In genomic region chr17:63901971-63902370, GRCh38 we compare ENCODE assay signal across 15 cellular contexts. TPM values are rescaled to one million over a fixed set of nuclear protein-coding genes. Genes with fewer than 3 reads are reported as not detected.
DNase-seq lines count a peak whose midpoint lies in the region; TF ChIP-seq lines count a peak whose summit lies in the region.
"Not testable (repeated sequence)": the region's sequence is repeated elsewhere in the genome, so short reads cannot be mapped to it uniquely, and the experiment has no call there.
"Had no signal": no experiment of that assay in that cellular context is flagged by ENCODE, and none has a peak within 500 bp of the region (broad histone marks: within the 10 kb centered on the region; RNA-seq: fewer than 3 reads in every experiment).

No MANE protein-coding gene starts in this region.

- 0 out of 2 replicates have a peak overlapping the region, but pooled peaks have one; percentile 2 for H3K27ac ChIP-seq in WERI-Rb-1
- H3K27ac ChIP-seq in testis: not testable (repeated sequence)

- TF ChIP-seq POLR2A in testis (IDR thresholded peaks at IDR 0.05): not testable (repeated sequence)

- not testable (repeated sequence) for H3K4me3 ChIP-seq in WERI-Rb-1 (ENCODE audit: low read depth, low read length); testis

- 48 to 84% methylated on average over 2 of the region's 2 CpGs for WGBS in testis, 2 donors

- H3K4me1 ChIP-seq in testis: not testable (repeated sequence)

- DNase-seq in DMS 273 (lab: John Stamatoyannopoulos, UW; ENCODE audit: unreplicated experiment) (peak; percentile 94), NCI-H1694 treated with DMSO at 0.1 percent for 48 hours (lab: John Stamatoyannopoulos, UW) (peak; percentile 34), NCI-H524 (lab: John Stamatoyannopoulos, UW) (peak; percentile 92 to 98), NCI-H82 (lab: John Stamatoyannopoulos, UW) (peak; percentile 96), WERI-Rb-1 (peak; percentile 90), left kidney (ENCODE audit: low read depth, low spot score) (peak; percentile 23), testis (peak; percentile 34)

- intact Hi-C loops in testis (cut with DNase I; ENCODE audit: low total_unique reads): not testable (repeated sequence)

- H3K27me3 ChIP-seq in WERI-Rb-1 (ENCODE audit: insufficient read depth, low read depth, severe bottlenecking); testis: not testable (repeated sequence)

- TF ChIP-seq CTCF in WERI-Rb-1 (IDR thresholded peaks at IDR 0.05; ENCODE audit: low read depth, low read length); testis (IDR thresholded peaks at IDR 0.05): not testable (repeated sequence)

- H3K36me3 ChIP-seq in WERI-Rb-1; testis (ENCODE audit: low read depth, missing control alignments): not testable (repeated sequence)

- not testable (repeated sequence) for H3K9me3 ChIP-seq in WERI-Rb-1 (ENCODE audit: severe bottlenecking); testis

RNA-seq across cellular contexts. Expression of gene CSH1, which starts 5.6 kb away (rescaled TPM):
- 1 to 10 TPM in 1 of 2 donors, under 1 TPM in 1; 0.71 to 1.2 TPM for total RNA-seq in testis
- polyA plus RNA-seq in testis (ENCODE audit: insufficient read depth, low read depth, low replicate concordance): not detected
- total RNA-seq: CD4-positive, alpha-beta T cell; CD8-positive, alpha-beta memory T cell; GM12878; GM23248; H1; H7 had no signal
- polyA plus RNA-seq: A549; CD14-positive monocyte; CD8-positive, alpha-beta memory T cell; GM12878; GM23248 had no signal

RNA-seq across cellular contexts. Expression of gene CSHL1, which starts 9.1 kb away (rescaled TPM):
- not detected for total RNA-seq in testis
- not detected for polyA plus RNA-seq in testis (ENCODE audit: insufficient read depth, low read depth, low replicate concordance)
- total RNA-seq: CD4-positive, alpha-beta T cell; CD8-positive, alpha-beta memory T cell; GM12878; GM23248; H1; H7 had no signal
- polyA plus RNA-seq: A549; CD14-positive monocyte; CD8-positive, alpha-beta memory T cell; GM12878; GM23248; H1 had no signal

RNA-seq across cellular contexts. Expression of gene GH1, which starts 16.7 kb away (rescaled TPM):
- under 1 TPM in 1 of 2 donors, not detected in 1; 0.43 TPM for total RNA-seq in testis
- polyA plus RNA-seq in testis (ENCODE audit: insufficient read depth, low read depth, low replicate concordance): not detected
- total RNA-seq: CD4-positive, alpha-beta T cell; CD8-positive, alpha-beta memory T cell; GM12878; GM23248; H1; H7 had no signal
- polyA plus RNA-seq: A549; CD14-positive monocyte; CD8-positive, alpha-beta memory T cell; GM23248 had no signal

RNA-seq across cellular contexts. Expression of gene GH2, which starts 20.2 kb away (rescaled TPM):
- total RNA-seq in testis: under 1 TPM in 1 of 2 donors, not detected in 1; 0.62 TPM
- polyA plus RNA-seq in testis (ENCODE audit: insufficient read depth, low read depth, low replicate concordance): not detected
- total RNA-seq: CD4-positive, alpha-beta T cell; CD8-positive, alpha-beta memory T cell; GM12878; GM23248; H7 had no signal
- polyA plus RNA-seq: A549; CD14-positive monocyte; CD8-positive, alpha-beta memory T cell; GM12878; GM23248 had no signal

RNA-seq across cellular contexts. Expression of gene CSH2, which starts 28.5 kb away (rescaled TPM):
- total RNA-seq in testis: under 1 TPM in 1 of 2 donors, not detected in 1; 0.47 TPM
- not detected for polyA plus RNA-seq in testis (ENCODE audit: insufficient read depth, low read depth, low replicate concordance)
- total RNA-seq: CD4-positive, alpha-beta T cell; CD8-positive, alpha-beta memory T cell; GM12878; GM23248; H7 had no signal
- polyA plus RNA-seq: A549; CD14-positive monocyte; CD8-positive, alpha-beta memory T cell; GM12878; GM23248; H1 had no signal

Comparison
In these comparisons a context has a peak if more than half of its experiments do, and no peak if none do; other contexts are left out.
1. DNase-seq: peak in every context shown above with its lines; median percentile 96 in NCI-H82; 95 in NCI-H524; 94 in DMS 273; 90 in WERI-Rb-1; 34 in NCI-H1694 treated with DMSO at 0.1 percent for 48 hours; 34 in testis; 23 in left kidney.